29 cellular contexts compared by ENCODE assay signal in the genomic region with DNA sequence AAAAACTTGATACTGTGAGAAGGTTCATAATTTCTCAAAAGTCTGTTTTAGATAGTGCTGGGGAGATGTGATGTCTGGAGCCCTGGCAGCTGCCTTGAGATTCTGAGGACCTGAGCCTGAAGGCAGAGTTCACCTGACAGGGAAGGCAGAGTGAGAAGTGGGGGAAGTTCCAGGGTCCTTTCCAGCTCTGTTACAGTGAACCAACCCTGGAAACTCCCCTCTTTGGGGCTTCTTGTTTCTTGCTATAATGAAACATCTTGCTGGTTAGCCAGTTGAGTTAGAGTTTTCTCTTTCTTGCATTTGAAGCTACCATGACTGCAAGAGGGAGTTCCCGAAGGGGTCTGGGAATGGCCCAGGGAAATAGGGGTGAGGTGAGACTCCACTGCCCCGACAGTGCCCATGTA. TPM values are rescaled to one million over a fixed set of nuclear protein-coding genes. Genes with fewer than 3 reads are reported as not detected.
DNase-seq lines count a peak whose midpoint lies in the region; ATAC-seq and TF ChIP-seq lines count a peak whose summit lies in the region.
"Had no signal": no experiment of that assay in that cellular context is flagged by ENCODE, and none has a peak within 500 bp of the region (broad histone marks: within the 10 kb centered on the region; RNA-seq: fewer than 3 reads in every experiment).

No MANE protein-coding gene starts in this region.

- H3K9ac ChIP-seq in mesendoderm (ENCODE audit: low read length), result no peak overlapping the region
- H3K9ac ChIP-seq: BLaER1 treated with 17β-estradiol and CSF1 and Interleukin-3, amounts not matched to agents 10 nM and 100 nM had no signal

- peaks cover 3% of the 10 kb centered on the region for H3K4me1 ChIP-seq in mesendoderm (ENCODE audit: control insufficient read depth, low read depth, low read length)
- H3K4me1 ChIP-seq: breast epithelium, foreskin keratinocyte had no signal

- no peaks in the 10 kb centered on the region for H3K79me2 ChIP-seq in mesendoderm (ENCODE audit: control insufficient read depth, insufficient read depth, low read length)
- H3K79me2 ChIP-seq: hepatocyte had no signal

- H4K8ac ChIP-seq in mesendoderm (ENCODE audit: low read depth, low read length), result no peak overlapping the region

- no peaks in the 10 kb centered on the region for H3K36me3 ChIP-seq in mesendoderm (ENCODE audit: control insufficient read depth, insufficient read depth, low read length)
- H3K36me3 ChIP-seq: BLaER1 treated with 17β-estradiol and CSF1 and Interleukin-3, amounts not matched to agents 10 nM and 100 nM; breast epithelium; ovary; thoracic aorta had no signal

- no peak overlapping the region for H4K5ac ChIP-seq in mesendoderm (ENCODE audit: low read length)

- peak overlapping the region; percentile 38 for H3K4ac ChIP-seq in mesendoderm (ENCODE audit: low read depth, low read length)

- no peak overlapping the region for H2BK120ac ChIP-seq in mesendoderm (ENCODE audit: low read depth, low read length)

- no peak overlapping the region for H3K4me2 ChIP-seq in mesendoderm (ENCODE audit: low read length)
- H3K4me2 ChIP-seq: BLaER1 treated with 17β-estradiol and CSF1 and Interleukin-3, amounts not matched to agents 10 nM and 100 nM; hepatocyte; smooth muscle cell had no signal

- H3K27ac ChIP-seq in mesendoderm (ENCODE audit: low read depth, low read length), result no peak overlapping the region
- H3K27ac ChIP-seq: BLaER1 treated with 17β-estradiol and CSF1 and Interleukin-3, amounts not matched to agents 10 nM and 100 nM; breast epithelium; foreskin keratinocyte; hepatocyte; ovary; SK-N-MC; thoracic aorta; VCaP had no signal

- H3K27me3 ChIP-seq in mesendoderm (ENCODE audit: insufficient read depth, low read length, poor library complexity), result no peaks in the 10 kb centered on the region
- H3K27me3 ChIP-seq: breast epithelium, hepatocyte, ovary had no signal

- DNase-seq in GM12865 (ENCODE audit: low read depth), result peak; percentile 81
- no peak for DNase-seq in mesendoderm
- no peak for DNase-seq in DMS153 treated with DMSO at 0.1 percent for 48 hours (lab: John Stamatoyannopoulos, UW; ENCODE audit: unreplicated experiment)
- no peak for DNase-seq in foreskin melanocyte
- DNase-seq in stimulated activated CD4-positive, alpha-beta T cell treated with anti-CD3 and anti-CD28 coated beads, Interleukin-15, amount 100 ng/mL, for 24 hours, result no peak
- DNase-seq: activated naive CD4-positive, alpha-beta T cell; amygdala; effector memory CD4-positive, alpha-beta T cell; foreskin keratinocyte; immature natural killer cell; IMR-90; natural killer cell; NCI-H1105 treated with DMSO at 0.1 percent for 48 hours; NCI-H2081; NCI-H345; NCI-H774; ovary; retina had no signal

- peak; percentile 58 for ATAC-seq in GM18520 (IDR thresholded peaks at IDR 0.05; ENCODE audit: unreplicated experiment)
- ATAC-seq in HG03097 (IDR thresholded peaks at IDR 0.05; ENCODE audit: low FRiP score, unreplicated experiment), result peak; percentile 45
- ATAC-seq: esophagus mucosa, foreskin keratinocyte, left lobe of liver had no signal

- TF ChIP-seq CTCF in GM12865 (IDR thresholded peaks at IDR 0.05; ENCODE audit: insufficient read depth, low read depth, low read length, missing control alignments), result no peak

- H3K4me3 ChIP-seq in GM12865 (ENCODE audit: low read depth, low read length), result no peak overlapping the region
- H3K4me3 ChIP-seq in mesendoderm (ENCODE audit: low read length), result no peak overlapping the region
- H3K4me3 ChIP-seq: BLaER1 treated with 17β-estradiol and CSF1 and Interleukin-3, amounts not matched to agents 10 nM and 100 nM; breast epithelium; hepatocyte; ovary; SK-N-MC; smooth muscle cell; thoracic aorta had no signal

- H3K23ac ChIP-seq in mesendoderm (ENCODE audit: low read length), result no peak overlapping the region

- H3K56ac ChIP-seq in mesendoderm (ENCODE audit: low read length), result no peak overlapping the region

- H3K18ac ChIP-seq in mesendoderm (ENCODE audit: low read length), result no peak overlapping the region

- WGBS in mesendoderm (ENCODE audit: extremely low coverage, insufficient coverage, low lambda C conversion rate), result no CpG with 5 or more reads among the region's 2 CpGs

- H3K79me1 ChIP-seq in mesendoderm (ENCODE audit: low read length), result no peaks in the 10 kb centered on the region

- H2BK15ac ChIP-seq in mesendoderm (replicated peaks; ENCODE audit: low read depth), result no peak overlapping the region

- peak overlapping the region; percentile 65 for H2AK5ac ChIP-seq in mesendoderm (ENCODE audit: low read length)

- H2BK5ac ChIP-seq in mesendoderm (ENCODE audit: low read length), result peak overlapping the region; percentile 55

RNA-seq across cellular contexts. Expression of gene FSCN1, which starts 10.1 kb away (rescaled TPM):
- polyA plus RNA-seq in mesendoderm (2013, experiment 1 of 2), result 429 TPM
- 421 TPM for polyA plus RNA-seq in mesendoderm (2013, experiment 2 of 2)

RNA-seq across cellular contexts. Expression of gene ACTB, which starts 52.1 kb away (rescaled TPM):
- polyA plus RNA-seq in mesendoderm (2013, experiment 1 of 2), result 13,565 TPM
- polyA plus RNA-seq in mesendoderm (2013, experiment 2 of 2), result 13,705 TPM
